ENCODE assay signal across 12 cellular contexts in genomic region chr15:33311312-33311971, GRCh38. TPM values are rescaled to one million over a fixed set of nuclear protein-coding genes. Genes with fewer than 3 reads are reported as not detected.
DNase-seq lines count a peak whose midpoint lies in the region; ATAC-seq, FAIRE-seq and TF ChIP-seq lines count a peak whose summit lies in the region.
"Had no signal": no experiment of that assay in that cellular context is flagged by ENCODE, and none has a peak within 500 bp of the region (broad histone marks: within the 10 kb centered on the region; RNA-seq: fewer than 3 reads in every experiment).

No MANE protein-coding gene starts in this region.

- H2BK5ac ChIP-seq in neuronal stem cell (ENCODE audit: low read length), result no peak overlapping the region

- H3K36me3 ChIP-seq in neuronal stem cell (replicated peaks in 1 of 2; ENCODE audit: control insufficient read depth in 2 of 2, insufficient read depth in 2 of 2, low read length in 2 of 2), result no peaks in the 10 kb centered on the region
- H3K36me3 ChIP-seq in effector memory CD4-positive, alpha-beta T cell (ENCODE audit: control insufficient read depth, insufficient read depth, low read length), result no peaks in the 10 kb centered on the region

- H3K9me3 Mint-ChIP-seq in stimulated activated memory B cell treated with anti-CD40 and anti-IgM and Interleukin-4, amounts not matched to agents 10 μg/mL and 1 μg/mL and 100 μg/mL, for 72 hours, result no peaks in the 10 kb centered on the region
- H3K9me3 Mint-ChIP-seq: activated naive CD8-positive, alpha-beta T cell treated with anti-CD3 and anti-CD28 coated beads, Interleukin-2, amount 10 ng/mL, durations not matched to agents 7 days and 5 days had no signal

- TF ChIP-seq RAD21 in A549 (conservative IDR thresholded peaks at IDR 0.05 in 1 of 2, IDR thresholded peaks at IDR 0.05 in 1 of 2), result no peak

- no peak overlapping the region for H3K4ac ChIP-seq in neuronal stem cell (ENCODE audit: low read length)

- H3K4me1 Mint-ChIP-seq in stimulated activated memory B cell treated with anti-CD40 and anti-IgM and Interleukin-4, amounts not matched to agents 10 μg/mL and 1 μg/mL and 100 μg/mL, for 72 hours, result no peaks in the 10 kb centered on the region
- H3K4me1 Mint-ChIP-seq: activated naive CD8-positive, alpha-beta T cell treated with anti-CD3 and anti-CD28 coated beads, Interleukin-2, amount 10 ng/mL, durations not matched to agents 7 days and 5 days had no signal

- CTCF ChIA-PET in A549 (lab: Yijun Ruan, JAX), result interaction anchor here (1.4 to 3.2 kb wide), 2 partner anchors 18 to 390 kb away, joined by 3 to 17 read pairs; no protein-coding TSS in a partner anchor

- TF ChIP-seq EP300 in A549 (IDR thresholded peaks at IDR 0.05), result no peak

- no peaks in the 10 kb centered on the region for H3K79me1 ChIP-seq in neuronal stem cell (ENCODE audit: low read depth, low read length)

- H3K9ac ChIP-seq in neuronal stem cell (ENCODE audit: low read depth, low read length, poor library complexity), result peak overlapping the region; percentile 85

- no peak overlapping the region for H3K4me3 Mint-ChIP-seq in stimulated activated memory B cell treated with anti-CD40 and anti-IgM and Interleukin-4, amounts not matched to agents 10 μg/mL and 1 μg/mL and 100 μg/mL, for 72 hours
- H3K4me3 Mint-ChIP-seq: activated naive CD8-positive, alpha-beta T cell treated with anti-CD3 and anti-CD28 coated beads, Interleukin-2, amount 10 ng/mL, durations not matched to agents 7 days and 5 days had no signal

- peak overlapping the region; percentile 90 for H2BK120ac ChIP-seq in neuronal stem cell (ENCODE audit: low read depth, low read length)

- H3K9me3 ChIP-seq in A549 (no peaks in the 10 kb centered on the region), neuronal stem cell (replicated peaks in 1 of 2; ENCODE audit: control insufficient read depth in 2 of 2, insufficient read depth in 1 of 2, low read depth in 1 of 2, low read length in 2 of 2) (no peaks in the 10 kb centered on the region)
- no peaks in the 10 kb centered on the region for H3K9me3 ChIP-seq in effector memory CD4-positive, alpha-beta T cell (ENCODE audit: control insufficient read depth, low read length)

- H3K14ac ChIP-seq in neuronal stem cell (ENCODE audit: low read length), result no peak overlapping the region

- H2AK5ac ChIP-seq in neuronal stem cell (ENCODE audit: low read depth, low read length), result peak overlapping the region; percentile 26

- H3K4me3 ChIP-seq in A549, result peak overlapping the region; percentile 28; the same call in 2 of the 3 replicates
- H3K4me3 ChIP-seq in neuronal stem cell (ENCODE audit: low read length in 2 of 2), result peak overlapping the region; percentile 47 to 91
- no peak overlapping the region for H3K4me3 ChIP-seq in effector memory CD4-positive, alpha-beta T cell (ENCODE audit: insufficient read depth, low read depth, low read length, poor library complexity, severe bottlenecking)
- H3K4me3 ChIP-seq: GM12878, PC-9 had no signal

- peak in 1 of 2 experiments; percentile 14; a peak in 3 of 6 replicates for ATAC-seq in A549
- no peak for ATAC-seq in stimulated activated memory B cell treated with anti-CD40 and anti-IgM and Interleukin-4, amounts not matched to agents 10 μg/mL and 1 μg/mL and 100 μg/mL, for 72 hours
- ATAC-seq in HG03039 (IDR thresholded peaks at IDR 0.05; ENCODE audit: unreplicated experiment), result no peak
- ATAC-seq: GM12878 had no signal

- no peak overlapping the region for H4K8ac ChIP-seq in neuronal stem cell (ENCODE audit: low read depth, low read length)

- peak overlapping the region; percentile 90 for H2BK15ac ChIP-seq in neuronal stem cell (ENCODE audit: low read length)

- H3K18ac ChIP-seq in neuronal stem cell (ENCODE audit: low read length), result peak overlapping the region; percentile 97

- intact Hi-C loops in head of caudate nucleus (cut with DNase I), result loop anchor here (10.0 kb wide), 1 partner anchor 233 kb away; no protein-coding TSS in a partner anchor

- peaks cover 0 to 51% (median 12%) of the 10 kb centered on the region in 3 experiments for H3K27me3 ChIP-seq in neuronal stem cell (ENCODE audit: control insufficient read depth in 3 of 3, insufficient read depth in 3 of 3, low read depth in 1 of 3, low read length in 3 of 3)
- peaks cover 9% of the 10 kb centered on the region for H3K27me3 ChIP-seq in effector memory CD4-positive, alpha-beta T cell (replicated peaks; ENCODE audit: control insufficient read depth, insufficient read depth, low read length, poor library complexity, severe bottlenecking)

- POLR2A ChIA-PET in A549 (lab: Yijun Ruan, JAX), result no interaction called here

- H3K4me1 ChIP-seq in A549, result no peaks in the 10 kb centered on the region; the same call in 2 of the 3 replicates
- H3K4me1 ChIP-seq in neuronal stem cell (ENCODE audit: control insufficient read depth in 2 of 2, insufficient read depth in 1 of 2, low read depth in 1 of 2, low read length in 2 of 2), result no peaks in the 10 kb centered on the region
- no peaks in the 10 kb centered on the region for H3K4me1 ChIP-seq in effector memory CD4-positive, alpha-beta T cell (ENCODE audit: control insufficient read depth, insufficient read depth, low read length, poor library complexity, severe bottlenecking)

- no peak overlapping the region for H2BK12ac ChIP-seq in neuronal stem cell (ENCODE audit: low read length)

- H3K36me3 Mint-ChIP-seq in stimulated activated memory B cell treated with anti-CD40 and anti-IgM and Interleukin-4, amounts not matched to agents 10 μg/mL and 1 μg/mL and 100 μg/mL, for 72 hours, result no peaks in the 10 kb centered on the region
- H3K36me3 Mint-ChIP-seq: activated naive CD8-positive, alpha-beta T cell treated with anti-CD3 and anti-CD28 coated beads, Interleukin-2, amount 10 ng/mL, durations not matched to agents 7 days and 5 days had no signal

- H3K23ac ChIP-seq in neuronal stem cell (ENCODE audit: low read depth, low read length, poor library complexity), result peak overlapping the region; percentile 34

- H4K91ac ChIP-seq in neuronal stem cell (ENCODE audit: low read depth, low read length, poor library complexity), result no peak overlapping the region

- no peak for TF ChIP-seq POLR2A in A549 (IDR thresholded peaks at IDR 0.05; ENCODE audit: low read length)

- H3K27ac ChIP-seq in A549 (no peak overlapping the region), neuronal stem cell (replicated peaks; ENCODE audit: low read length) (no peak overlapping the region)
- no peak overlapping the region for H3K27ac ChIP-seq in effector memory CD4-positive, alpha-beta T cell (ENCODE audit: insufficient read depth, low read length, poor library complexity, severe bottlenecking)
- H3K27ac ChIP-seq: PC-9 had no signal

- no peak overlapping the region for H3K27ac Mint-ChIP-seq in stimulated activated memory B cell treated with anti-CD40 and anti-IgM and Interleukin-4, amounts not matched to agents 10 μg/mL and 1 μg/mL and 100 μg/mL, for 72 hours
- H3K27ac Mint-ChIP-seq: activated naive CD8-positive, alpha-beta T cell treated with anti-CD3 and anti-CD28 coated beads, Interleukin-2, amount 10 ng/mL, durations not matched to agents 7 days and 5 days had no signal

- 16% methylated on average over 28 of the region's 38 CpGs for WGBS in A549 (ENCODE audit: missing lambda C conversion rate)
- WGBS in neuronal stem cell (ENCODE audit: extremely low coverage in 2 of 2, insufficient read length in 2 of 2, insufficient replicate concordance in 1 of 2), 2 donors, result no CpG with 5 or more reads among the region's 38 CpGs

- no peak for FAIRE-seq in A549 (lab: Jason Lieb, UNC)
- FAIRE-seq: GM12878 had no signal

- H3K4me2 ChIP-seq in A549 (peak overlapping the region; percentile 72), neuronal stem cell (ENCODE audit: insufficient read depth, low read length, poor library complexity, severe bottlenecking) (peak overlapping the region; percentile 90)
- H3K4me2 ChIP-seq: PC-9 had no signal

- peaks cover 42% of the 10 kb centered on the region for H3K27me3 Mint-ChIP-seq in stimulated activated memory B cell treated with anti-CD40 and anti-IgM and Interleukin-4, amounts not matched to agents 10 μg/mL and 1 μg/mL and 100 μg/mL, for 72 hours

- H2AFZ ChIP-seq in neuronal stem cell (ENCODE audit: low read length), result peak overlapping the region; percentile 92
- H2AFZ ChIP-seq: PC-9 had no signal

- DNase-seq in A549 (ENCODE audit: low read depth in 1 of 2, low spot score in 1 of 2) (no peak), RPMI8226 (peak; percentile 31), head of caudate nucleus (peak; percentile 33 to 90 (median 70)), neuronal stem cell (ENCODE audit: low spot score) (peak; percentile 30)
- no peak for DNase-seq in activated naive CD4-positive, alpha-beta T cell treated with Interleukin-2 at 50 U/mL for 16 hours
- DNase-seq in effector memory CD4-positive, alpha-beta T cell, result no peak
- DNase-seq: activated naive CD8-positive, alpha-beta T cell treated with anti-CD3 and anti-CD28 coated beads, Interleukin-2, amount 10 ng/mL, durations not matched to agents 7 days and 5 days; PC-9 had no signal

- TF ChIP-seq CTCF in A549 (IDR thresholded peaks at IDR 0.05), result no peak

TF ChIP-seq in A549, 52 proteins besides CTCF, POLR2A, EP300 and RAD21:
- TF ChIP-seq FOSL2 (IDR thresholded peaks at IDR 0.05) (no peak), FOSL2 (CRISPR knock-in tag; IDR thresholded peaks at IDR 0.05) (no peak), SREBF2 (IDR thresholded peaks at IDR 0.05) (no peak), HOXB13 (CRISPR knock-in tag; IDR thresholded peaks at IDR 0.05; ENCODE audit: low read depth) (no peak), HOXA7 (CRISPR knock-in tag; IDR thresholded peaks at IDR 0.05) (no peak), RFX5 (IDR thresholded peaks at IDR 0.05) (no peak), KDM1A (IDR thresholded peaks at IDR 0.05; ENCODE audit: low read depth) (no peak), ESRRA (IDR thresholded peaks at IDR 0.05; ENCODE audit: borderline replicate concordance, low read length) (no peak), SMC3 (IDR thresholded peaks at IDR 0.05) (no peak), ELK1 (IDR thresholded peaks at IDR 0.05; ENCODE audit: low read depth, low read length) (no peak)

RNA-seq across cellular contexts. Expression of gene RYR3, which starts 0.7 kb away (rescaled TPM):
- 0.03 and 0.07 TPM in 2 replicates for polyA plus RNA-seq in A549 (2011; rRNA removed)
- under 0.01 TPM in 1 of 2 replicates, not detected in the other for polyA plus RNA-seq in A549 (2012; cell fraction: cytosol; rRNA removed)
- not detected in 2 replicates for polyA plus RNA-seq in A549 (2012; cell fraction: nucleus; rRNA removed)
- polyA plus RNA-seq in A549 (2017; fragmentation: RNase III; extraction: RNeasy Plus Mini Kit Qiagen cat#74134 plus additional on column Dnase treatment), result not detected in 3 replicates
- polyA minus RNA-seq in A549 (2011; rRNA and poly(A)+ RNA removed), result 0.08 TPM in 1 of 2 replicates, not detected in the other
- polyA plus RNA-seq in neuronal stem cell (2013, experiment 1 of 2), result 0.96 TPM
- 0.83 TPM for polyA plus RNA-seq in neuronal stem cell (2013, experiment 2 of 2)
- polyA plus RNA-seq: BJ had no signal

Comparison
In these comparisons a context has a peak if more than half of its experiments do, and no peak if none do; other contexts are left out.
1. DNase-seq: peak in RPMI8226 (single experiment), head of caudate nucleus (42 of 42) and neuronal stem cell (single experiment); none in A549 (0 of 2), activated naive CD4-positive, alpha-beta T cell treated with Interleukin-2 at 50 U/mL for 16 hours (single experiment) and effector memory CD4-positive, alpha-beta T cell (0 of 3).